In the genomic region with DNA sequence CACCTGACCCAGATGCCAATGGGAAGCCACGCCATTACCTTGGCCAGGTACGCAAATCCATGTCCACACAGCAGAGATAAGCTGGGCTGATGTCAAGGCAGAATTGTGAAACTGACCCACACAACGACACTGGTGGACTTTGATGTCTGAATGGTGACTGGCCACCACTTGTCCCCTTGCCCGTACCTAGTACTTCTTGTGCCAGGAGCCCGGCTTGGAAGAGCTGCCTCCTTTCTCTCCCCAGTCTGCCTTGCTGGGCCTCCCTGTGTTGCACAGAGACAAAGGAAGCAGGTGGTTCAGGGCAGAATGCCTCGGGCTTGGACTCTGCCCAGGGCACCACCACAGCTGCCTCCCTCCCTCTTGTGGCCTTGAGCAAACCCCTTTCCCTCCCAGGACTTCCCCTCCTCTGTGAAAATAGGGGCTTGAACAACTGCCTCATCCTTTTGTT, we compare ENCODE assay signal across 12 cellular contexts. TPM values are rescaled to one million over a fixed set of nuclear protein-coding genes. Genes with fewer than 3 reads are reported as not detected.
DNase-seq lines count a peak whose midpoint lies in the region; ATAC-seq and TF ChIP-seq lines count a peak whose summit lies in the region.
"Had no signal": no experiment of that assay in that cellular context is flagged by ENCODE, and none has a peak within 500 bp of the region (broad histone marks: within the 10 kb centered on the region; RNA-seq: fewer than 3 reads in every experiment).

No MANE protein-coding gene starts in this region.

- H3K9me3 Mint-ChIP-seq in type B pancreatic cell, result no peaks in the 10 kb centered on the region
- H3K9me3 Mint-ChIP-seq: activated naive CD4-positive, alpha-beta T cell treated with anti-CD3 and anti-CD28 coated beads, Interleukin-2, amount 50 U/mL, for 72 hours had no signal

- H2AFZ ChIP-seq in mammary epithelial cell (ENCODE audit: low read depth, low read length), result no peak overlapping the region

- TF ChIP-seq POLR2A in breast epithelium (IDR thresholded peaks at IDR 0.05), result no peak

- peaks cover 17% of the 10 kb centered on the region for H3K36me3 Mint-ChIP-seq in type B pancreatic cell

- dilution Hi-C loops in mammary epithelial cell (cut with HindIII; ENCODE audit: low sequenced_read_pairs), result no loop called here

- H3K27ac ChIP-seq in breast epithelium, result peak overlapping the region; percentile 30 to 48
- no peak overlapping the region for H3K27ac ChIP-seq in mammary epithelial cell (ENCODE audit: insufficient read depth, low read depth, low read length)
- H3K27ac ChIP-seq in lower lobe of right lung, result peak overlapping the region; percentile 9
- no peak overlapping the region; the same call in 1 of the 2 replicates for H3K27ac ChIP-seq in WERI-Rb-1
- H3K27ac ChIP-seq: neutrophil had no signal

- DNase-seq in breast epithelium (ENCODE audit: low spot score in 2 of 2), result no peak
- DNase-seq in mammary epithelial cell, result no peak
- DNase-seq in astrocyte of the hippocampus (ENCODE audit: low read depth, low spot score), result peak; percentile 73
- DNase-seq in lower lobe of right lung, result peak; percentile 17
- DNase-seq in type B pancreatic cell (ENCODE audit: extremely low spot score, unreplicated experiment), result no peak
- DNase-seq in NOMO-1 (lab: John Stamatoyannopoulos, UW; ENCODE audit: unreplicated experiment in 2 of 2), result no peak
- no peak for DNase-seq in WERI-Rb-1
- DNase-seq in activated CD4-positive, alpha-beta T cell treated with anti-CD3 and anti-CD28 coated beads for 48 hours, result no peak
- DNase-seq: HCEC 1CT had no signal

- peaks cover 20% of the 10 kb centered on the region for H3K79me2 ChIP-seq in mammary epithelial cell (ENCODE audit: insufficient read depth, low read length)

- in situ Hi-C loops in mammary epithelial cell (cut with MboI; ENCODE audit: low sequenced_read_pairs in 2 of 2), result no loop called here

- no peak for ATAC-seq in lower lobe of right lung

- H3K36me3 ChIP-seq in breast epithelium, result peaks cover 8% of the 10 kb centered on the region
- H3K36me3 ChIP-seq in mammary epithelial cell (ENCODE audit: insufficient read depth, low read length), result peaks cover 19% of the 10 kb centered on the region
- peaks cover 82% of the 10 kb centered on the region for H3K36me3 ChIP-seq in lower lobe of right lung
- H3K36me3 ChIP-seq in WERI-Rb-1, result peaks cover 84% of the 10 kb centered on the region

- WGBS in mammary epithelial cell (ENCODE audit: low coverage, missing lambda C conversion rate), result 83% methylated on average over 2 of the region's 6 CpGs

- intact Hi-C loops in breast epithelium (cut with DNase I; ENCODE audit: low total_unique reads), result no loop called here
- intact Hi-C loops in mammary epithelial cell (cut with micrococcal nuclease), result no loop called here
- intact Hi-C loops in lower lobe of right lung (cut with DNase I), result no loop called here

- H3K4me3 Mint-ChIP-seq in type B pancreatic cell, result no peak overlapping the region

- peaks cover 0 to 17% of the 10 kb centered on the region in 2 donors for H3K4me1 ChIP-seq in breast epithelium
- peaks cover 14% of the 10 kb centered on the region for H3K4me1 ChIP-seq in mammary epithelial cell (ENCODE audit: insufficient read depth, low read length)
- peaks cover 55% of the 10 kb centered on the region for H3K4me1 ChIP-seq in lower lobe of right lung

- H3K4me3 ChIP-seq in breast epithelium (no peak overlapping the region), mammary epithelial cell (replicated peaks in 1 of 3; ENCODE audit: insufficient read depth in 1 of 3, low read depth in 2 of 3, low read length in 3 of 3) (no peak overlapping the region), lower lobe of right lung (no peak overlapping the region), WERI-Rb-1 (ENCODE audit: low read depth, low read length) (no peak overlapping the region)
- H3K4me3 ChIP-seq: tibial nerve had no signal

- BruUV-seq in mammary epithelial cell (replicated peaks; lab: Mats Ljungman, UMichigan), result no TSS peak

- no peak overlapping the region for H3K9ac ChIP-seq in mammary epithelial cell (ENCODE audit: insufficient read depth, low read length)

- H3K27me3 Mint-ChIP-seq in type B pancreatic cell, result no peaks in the 10 kb centered on the region

- H3K27me3 ChIP-seq in breast epithelium (no peaks in the 10 kb centered on the region), mammary epithelial cell (ENCODE audit: insufficient read depth, low read length) (no peaks in the 10 kb centered on the region), lower lobe of right lung (ENCODE audit: low read depth) (no peaks in the 10 kb centered on the region), WERI-Rb-1 (ENCODE audit: insufficient read depth, low read depth, severe bottlenecking) (no peaks in the 10 kb centered on the region)
- H3K27me3 ChIP-seq: neutrophil, tibial nerve had no signal

- H3K27ac Mint-ChIP-seq in type B pancreatic cell, result peak overlapping the region; percentile 83

- no peak overlapping the region for H3K4me2 ChIP-seq in mammary epithelial cell (ENCODE audit: insufficient read depth, low read depth, low read length)

- H3K4me1 Mint-ChIP-seq in type B pancreatic cell (ENCODE audit: unreplicated experiment), result peaks cover 11% of the 10 kb centered on the region

- CTCF ChIA-PET in mammary epithelial cell (lab: Charles Lee; ENCODE audit: low non-redundant PET), result no interaction called here

- no peaks in the 10 kb centered on the region for H4K20me1 ChIP-seq in mammary epithelial cell (ENCODE audit: insufficient read depth, low read length)

- H3K9me3 ChIP-seq in breast epithelium, result no peaks in the 10 kb centered on the region
- no peaks in the 10 kb centered on the region for H3K9me3 ChIP-seq in mammary epithelial cell (replicated peaks; ENCODE audit: insufficient read depth, low read length)
- H3K9me3 ChIP-seq in lower lobe of right lung, result no peaks in the 10 kb centered on the region
- H3K9me3 ChIP-seq in WERI-Rb-1 (ENCODE audit: severe bottlenecking), result no peaks in the 10 kb centered on the region
- H3K9me3 ChIP-seq: neutrophil, tibial nerve had no signal

- TF ChIP-seq CTCF in breast epithelium (IDR thresholded peaks at IDR 0.05) (no peak), mammary epithelial cell (conservative IDR thresholded peaks at IDR 0.05 in 1 of 2, IDR thresholded peaks at IDR 0.05 in 1 of 2; ENCODE audit: extremely low read depth in 1 of 2, insufficient read depth in 1 of 2, low read depth in 1 of 2, low read length in 2 of 2) (no peak), lower lobe of right lung (IDR thresholded peaks at IDR 0.05) (no peak), type B pancreatic cell (conservative IDR thresholded peaks at IDR 0.05) (no peak), WERI-Rb-1 (IDR thresholded peaks at IDR 0.05; ENCODE audit: low read depth, low read length) (no peak)

RNA-seq across cellular contexts. Expression of gene PTGES2, which starts 23.3 kb away (rescaled TPM):
- total RNA-seq in breast epithelium, result 10 to 100 TPM; 35.7 to 86.9 (median 55.0) TPM
- 10 to 100 TPM; 39.7 to 70.1 TPM for total RNA-seq in mammary epithelial cell
- polyA plus RNA-seq in mammary epithelial cell, result 78.2 TPM
- 30.4 TPM for polyA minus RNA-seq in mammary epithelial cell
- 30.6 TPM for total RNA-seq in lower lobe of right lung
- 67.2 and 85.0 TPM in 2 replicates for total RNA-seq in type B pancreatic cell (ENCODE audit: low replicate concordance)

RNA-seq across cellular contexts. Expression of gene SLC25A25, which starts 36.2 kb away (rescaled TPM):
- total RNA-seq in breast epithelium (10 to 100 TPM; 27.2 to 43.9 (median 33.1) TPM), mammary epithelial cell (10 to 100 TPM; 10.8 to 12.8 TPM), lower lobe of right lung (27.3 TPM), type B pancreatic cell (ENCODE audit: low replicate concordance) (19.1 and 39.0 TPM in 2 replicates)
- 5.0 TPM for polyA plus RNA-seq in mammary epithelial cell
- polyA minus RNA-seq in mammary epithelial cell, result 13.0 TPM

RNA-seq across cellular contexts. Expression of gene NAIF1, which starts 37.1 kb away (rescaled TPM):
- total RNA-seq in breast epithelium (10 to 100 TPM in 2 of 3 donors, 1 to 10 TPM in 1; 8.8 to 13.1 (median 11.9) TPM), mammary epithelial cell (1 to 10 TPM; 6.8 to 9.3 TPM), lower lobe of right lung (11.3 TPM), type B pancreatic cell (ENCODE audit: low replicate concordance) (6.7 and 10.3 TPM in 2 replicates)
- polyA plus RNA-seq in mammary epithelial cell, result 7.6 TPM
- 5.1 TPM for polyA minus RNA-seq in mammary epithelial cell

RNA-seq across cellular contexts. Expression of gene LCN2, which starts 45.1 kb away (rescaled TPM):
- 10 to 100 TPM in 2 of 3 donors, not detected in 1; 38.5 to 42.3 TPM for total RNA-seq in breast epithelium
- total RNA-seq in mammary epithelial cell, result 10 to 100 TPM in 1 of 2 donors, 1 to 10 TPM in 1; 6.5 to 20.0 TPM
- polyA plus RNA-seq in mammary epithelial cell, result 2.1 TPM
- polyA minus RNA-seq in mammary epithelial cell, result 9.1 TPM
- 83.4 TPM for total RNA-seq in lower lobe of right lung
- 10.7 and 12.4 TPM in 2 replicates for total RNA-seq in type B pancreatic cell (ENCODE audit: low replicate concordance)
- total RNA-seq: activated naive CD4-positive, alpha-beta T cell treated with anti-CD3 and anti-CD28 coated beads, Interleukin-2, amount 50 U/mL, for 72 hours; tibial nerve had no signal

RNA-seq across cellular contexts. Expression of gene BBLN, which starts 55.9 kb away (rescaled TPM):
- total RNA-seq in breast epithelium, result 100 to 1,000 TPM; 144 to 232 (median 152) TPM
- 10 to 100 TPM; 56.9 to 63.3 TPM for total RNA-seq in mammary epithelial cell
- 58.9 TPM for polyA plus RNA-seq in mammary epithelial cell
- polyA minus RNA-seq in mammary epithelial cell, result 11.0 TPM
- total RNA-seq in lower lobe of right lung, result 47.9 TPM
- 108 and 150 TPM in 2 replicates for total RNA-seq in type B pancreatic cell (ENCODE audit: low replicate concordance)

Comparison
In these comparisons a context has a peak if more than half of its experiments do, and no peak if none do; other contexts are left out.
1. H3K27ac ChIP-seq: peak in breast epithelium (2 of 2) and lower lobe of right lung (single experiment); none in mammary epithelial cell (single experiment) and WERI-Rb-1 (single experiment).
2. DNase-seq: peak in astrocyte of the hippocampus (single experiment) and lower lobe of right lung (single experiment); none in breast epithelium (0 of 2), mammary epithelial cell (single experiment), type B pancreatic cell (single experiment), NOMO-1 (0 of 2), WERI-Rb-1 (single experiment) and activated CD4-positive, alpha-beta T cell treated with anti-CD3 and anti-CD28 coated beads for 48 hours (single experiment).